In the genomic region with DNA sequence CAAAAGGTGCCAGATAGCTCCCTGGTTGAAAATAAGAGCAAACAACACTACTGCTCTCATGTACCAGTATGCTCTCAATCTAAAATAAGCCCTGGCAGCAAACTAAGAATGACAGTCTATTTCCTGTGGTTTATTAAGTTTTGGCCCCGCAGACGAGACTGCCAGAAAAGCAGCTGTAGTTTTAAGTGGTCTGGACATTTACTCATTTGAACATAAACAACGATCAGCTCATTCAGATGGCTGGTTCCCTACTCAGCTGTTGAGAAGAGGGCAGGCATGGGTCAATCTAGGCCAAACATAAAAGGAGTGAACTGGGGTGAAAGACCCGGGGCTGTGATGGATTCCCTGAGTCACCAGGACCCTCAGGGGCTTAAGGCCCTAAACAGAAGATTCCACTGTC, we compare ENCODE assay signal across 1 cellular context.
TF ChIP-seq lines count a peak whose summit lies in the region.

No MANE protein-coding gene starts in this region.

TF ChIP-seq in IMR-90, 13 proteins besides CTCF, POLR2A, EP300 and RAD21 (continued from another document):
- no peak for TF ChIP-seq CHD1 (IDR thresholded peaks at IDR 0.05; ENCODE audit: low read depth, low read length)
- TF ChIP-seq NFE2L2 (IDR thresholded peaks at IDR 0.05; ENCODE audit: low read depth, low read length), result no peak
- TF ChIP-seq FOS (IDR thresholded peaks at IDR 0.05; ENCODE audit: low read depth, low read length), result no peak
- no peak for TF ChIP-seq RCOR1 (IDR thresholded peaks at IDR 0.05; ENCODE audit: insufficient replicate concordance, low read length)
- TF ChIP-seq MAFK (IDR thresholded peaks at IDR 0.05; ENCODE audit: low read depth, low read length), result no peak
- TF ChIP-seq MXI1 (IDR thresholded peaks at IDR 0.05; ENCODE audit: borderline replicate concordance, low read depth, low read length), result no peak
